Comparison of ENCODE assay signal across 1 cellular context in the genomic region with DNA sequence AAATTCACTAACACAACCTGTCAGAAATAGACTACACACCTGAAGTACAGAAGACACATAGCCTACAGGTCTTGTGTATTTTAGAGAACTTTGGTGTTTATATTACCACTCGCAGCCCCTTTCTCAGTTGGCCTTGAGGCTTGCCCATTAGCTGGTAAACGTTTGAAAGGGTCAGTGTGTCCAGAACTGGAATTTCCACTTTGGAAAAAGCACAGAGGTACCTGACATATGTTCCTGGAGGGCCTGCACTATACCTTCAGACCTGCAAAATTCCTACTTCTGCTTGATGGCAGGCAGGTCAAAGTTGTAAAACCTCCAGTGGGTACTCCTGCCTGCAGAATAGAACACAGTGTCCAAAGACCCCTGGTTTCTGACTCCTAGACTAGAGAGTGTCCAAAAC.
TF ChIP-seq lines count a peak whose summit lies in the region.

No MANE protein-coding gene starts in this region.

TF ChIP-seq in WTC11, 78 proteins besides CTCF, POLR2A, EP300 and RAD21 (continued from another document):
- TF ChIP-seq, protein P1, sequence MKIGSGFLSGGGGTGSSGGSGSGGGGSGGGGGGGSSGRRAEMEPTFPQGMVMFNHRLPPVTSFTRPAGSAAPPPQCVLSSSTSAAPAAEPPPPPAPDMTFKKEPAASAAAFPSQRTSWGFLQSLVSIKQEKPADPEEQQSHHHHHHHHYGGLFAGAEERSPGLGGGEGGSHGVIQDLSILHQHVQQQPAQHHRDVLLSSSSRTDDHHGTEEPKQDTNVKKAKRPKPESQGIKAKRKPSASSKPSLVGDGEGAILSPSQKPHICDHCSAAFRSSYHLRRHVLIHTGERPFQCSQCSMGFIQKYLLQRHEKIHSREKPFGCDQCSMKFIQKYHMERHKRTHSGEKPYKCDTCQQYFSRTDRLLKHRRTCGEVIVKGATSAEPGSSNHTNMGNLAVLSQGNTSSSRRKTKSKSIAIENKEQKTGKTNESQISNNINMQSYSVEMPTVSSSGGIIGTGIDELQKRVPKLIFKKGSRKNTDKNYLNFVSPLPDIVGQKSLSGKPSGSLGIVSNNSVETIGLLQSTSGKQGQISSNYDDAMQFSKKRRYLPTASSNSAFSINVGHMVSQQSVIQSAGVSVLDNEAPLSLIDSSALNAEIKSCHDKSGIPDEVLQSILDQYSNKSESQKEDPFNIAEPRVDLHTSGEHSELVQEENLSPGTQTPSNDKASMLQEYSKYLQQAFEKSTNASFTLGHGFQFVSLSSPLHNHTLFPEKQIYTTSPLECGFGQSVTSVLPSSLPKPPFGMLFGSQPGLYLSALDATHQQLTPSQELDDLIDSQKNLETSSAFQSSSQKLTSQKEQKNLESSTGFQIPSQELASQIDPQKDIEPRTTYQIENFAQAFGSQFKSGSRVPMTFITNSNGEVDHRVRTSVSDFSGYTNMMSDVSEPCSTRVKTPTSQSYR (CRISPR knock-in tag; IDR thresholded peaks at IDR 0.05), result no peak
- TF ChIP-seq, protein P2, sequence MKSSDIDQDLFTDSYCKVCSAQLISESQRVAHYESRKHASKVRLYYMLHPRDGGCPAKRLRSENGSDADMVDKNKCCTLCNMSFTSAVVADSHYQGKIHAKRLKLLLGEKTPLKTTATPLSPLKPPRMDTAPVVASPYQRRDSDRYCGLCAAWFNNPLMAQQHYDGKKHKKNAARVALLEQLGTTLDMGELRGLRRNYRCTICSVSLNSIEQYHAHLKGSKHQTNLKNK (CRISPR knock-in tag; IDR thresholded peaks at IDR 0.05), result no peak
- TF ChIP-seq, protein P3, sequence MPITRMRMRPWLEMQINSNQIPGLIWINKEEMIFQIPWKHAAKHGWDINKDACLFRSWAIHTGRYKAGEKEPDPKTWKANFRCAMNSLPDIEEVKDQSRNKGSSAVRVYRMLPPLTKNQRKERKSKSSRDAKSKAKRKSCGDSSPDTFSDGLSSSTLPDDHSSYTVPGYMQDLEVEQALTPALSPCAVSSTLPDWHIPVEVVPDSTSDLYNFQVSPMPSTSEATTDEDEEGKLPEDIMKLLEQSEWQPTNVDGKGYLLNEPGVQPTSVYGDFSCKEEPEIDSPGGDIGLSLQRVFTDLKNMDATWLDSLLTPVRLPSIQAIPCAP (CRISPR knock-in tag; IDR thresholded peaks at IDR 0.05), result no peak
- TF ChIP-seq MYBL2 (CRISPR knock-in tag; IDR thresholded peaks at IDR 0.05) (no peak), SMAD3 (CRISPR knock-in tag; IDR thresholded peaks at IDR 0.05; ENCODE audit: borderline replicate concordance) (no peak), EMX1 (CRISPR knock-in tag; IDR thresholded peaks at IDR 0.05) (no peak), NR2C2 (CRISPR knock-in tag; IDR thresholded peaks at IDR 0.05) (no peak), GABPB1 (CRISPR knock-in tag; IDR thresholded peaks at IDR 0.05) (no peak), ELF4 (CRISPR knock-in tag; IDR thresholded peaks at IDR 0.05; ENCODE audit: low read depth) (no peak), ZNF219 (CRISPR knock-in tag; IDR thresholded peaks at IDR 0.05; ENCODE audit: borderline replicate concordance) (no peak)
- TF ChIP-seq, protein P4, sequence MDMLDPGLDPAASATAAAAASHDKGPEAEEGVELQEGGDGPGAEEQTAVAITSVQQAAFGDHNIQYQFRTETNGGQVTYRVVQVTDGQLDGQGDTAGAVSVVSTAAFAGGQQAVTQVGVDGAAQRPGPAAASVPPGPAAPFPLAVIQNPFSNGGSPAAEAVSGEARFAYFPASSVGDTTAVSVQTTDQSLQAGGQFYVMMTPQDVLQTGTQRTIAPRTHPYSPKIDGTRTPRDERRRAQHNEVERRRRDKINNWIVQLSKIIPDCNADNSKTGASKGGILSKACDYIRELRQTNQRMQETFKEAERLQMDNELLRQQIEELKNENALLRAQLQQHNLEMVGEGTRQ (CRISPR knock-in tag; IDR thresholded peaks at IDR 0.05), result no peak
- TF ChIP-seq, protein P5, sequence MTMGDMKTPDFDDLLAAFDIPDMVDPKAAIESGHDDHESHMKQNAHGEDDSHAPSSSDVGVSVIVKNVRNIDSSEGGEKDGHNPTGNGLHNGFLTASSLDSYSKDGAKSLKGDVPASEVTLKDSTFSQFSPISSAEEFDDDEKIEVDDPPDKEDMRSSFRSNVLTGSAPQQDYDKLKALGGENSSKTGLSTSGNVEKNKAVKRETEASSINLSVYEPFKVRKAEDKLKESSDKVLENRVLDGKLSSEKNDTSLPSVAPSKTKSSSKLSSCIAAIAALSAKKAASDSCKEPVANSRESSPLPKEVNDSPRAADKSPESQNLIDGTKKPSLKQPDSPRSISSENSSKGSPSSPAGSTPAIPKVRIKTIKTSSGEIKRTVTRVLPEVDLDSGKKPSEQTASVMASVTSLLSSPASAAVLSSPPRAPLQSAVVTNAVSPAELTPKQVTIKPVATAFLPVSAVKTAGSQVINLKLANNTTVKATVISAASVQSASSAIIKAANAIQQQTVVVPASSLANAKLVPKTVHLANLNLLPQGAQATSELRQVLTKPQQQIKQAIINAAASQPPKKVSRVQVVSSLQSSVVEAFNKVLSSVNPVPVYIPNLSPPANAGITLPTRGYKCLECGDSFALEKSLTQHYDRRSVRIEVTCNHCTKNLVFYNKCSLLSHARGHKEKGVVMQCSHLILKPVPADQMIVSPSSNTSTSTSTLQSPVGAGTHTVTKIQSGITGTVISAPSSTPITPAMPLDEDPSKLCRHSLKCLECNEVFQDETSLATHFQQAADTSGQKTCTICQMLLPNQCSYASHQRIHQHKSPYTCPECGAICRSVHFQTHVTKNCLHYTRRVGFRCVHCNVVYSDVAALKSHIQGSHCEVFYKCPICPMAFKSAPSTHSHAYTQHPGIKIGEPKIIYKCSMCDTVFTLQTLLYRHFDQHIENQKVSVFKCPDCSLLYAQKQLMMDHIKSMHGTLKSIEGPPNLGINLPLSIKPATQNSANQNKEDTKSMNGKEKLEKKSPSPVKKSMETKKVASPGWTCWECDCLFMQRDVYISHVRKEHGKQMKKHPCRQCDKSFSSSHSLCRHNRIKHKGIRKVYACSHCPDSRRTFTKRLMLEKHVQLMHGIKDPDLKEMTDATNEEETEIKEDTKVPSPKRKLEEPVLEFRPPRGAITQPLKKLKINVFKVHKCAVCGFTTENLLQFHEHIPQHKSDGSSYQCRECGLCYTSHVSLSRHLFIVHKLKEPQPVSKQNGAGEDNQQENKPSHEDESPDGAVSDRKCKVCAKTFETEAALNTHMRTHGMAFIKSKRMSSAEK (CRISPR knock-in tag; IDR thresholded peaks at IDR 0.05; ENCODE audit: borderline replicate concordance), result no peak
- TF ChIP-seq, protein P6, sequence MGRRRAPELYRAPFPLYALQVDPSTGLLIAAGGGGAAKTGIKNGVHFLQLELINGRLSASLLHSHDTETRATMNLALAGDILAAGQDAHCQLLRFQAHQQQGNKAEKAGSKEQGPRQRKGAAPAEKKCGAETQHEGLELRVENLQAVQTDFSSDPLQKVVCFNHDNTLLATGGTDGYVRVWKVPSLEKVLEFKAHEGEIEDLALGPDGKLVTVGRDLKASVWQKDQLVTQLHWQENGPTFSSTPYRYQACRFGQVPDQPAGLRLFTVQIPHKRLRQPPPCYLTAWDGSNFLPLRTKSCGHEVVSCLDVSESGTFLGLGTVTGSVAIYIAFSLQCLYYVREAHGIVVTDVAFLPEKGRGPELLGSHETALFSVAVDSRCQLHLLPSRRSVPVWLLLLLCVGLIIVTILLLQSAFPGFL (CRISPR knock-in tag; IDR thresholded peaks at IDR 0.05; ENCODE audit: borderline replicate concordance), result no peak
